1 cellular context compared by ENCODE assay signal in genomic region chr1:246582301-246583055, GRCh38.
A peak's percentile ranks its signal among the peaks of the same experiment; 100 is the strongest.
TF ChIP-seq lines count a peak whose summit lies in the region.

No MANE protein-coding gene starts in this region.

TF ChIP-seq in HepG2, 621 proteins besides CTCF, POLR2A, EP300 and RAD21 (continued from another document and continues in another):
- TF ChIP-seq HNF4G (IDR thresholded peaks at IDR 0.05; ENCODE audit: borderline replicate concordance, low read depth, low read length): no peak
- no peak for TF ChIP-seq HNF4G (CRISPR knock-in tag; IDR thresholded peaks at IDR 0.05; ENCODE audit: borderline replicate concordance, low read depth)
- TF ChIP-seq TBL1XR1 (IDR thresholded peaks at IDR 0.05; ENCODE audit: borderline replicate concordance, low read length, partially characterized antibody): no peak
- no peak for TF ChIP-seq FOXA1 (IDR thresholded peaks at IDR 0.05)
- no peak for TF ChIP-seq FOXA1 (CRISPR knock-in tag; IDR thresholded peaks at IDR 0.05)
- TF ChIP-seq ZNF549 (CRISPR knock-in tag; IDR thresholded peaks at IDR 0.05): no peak
- TF ChIP-seq KLF16 (CRISPR knock-in tag; IDR thresholded peaks at IDR 0.05): no peak
- no peak for TF ChIP-seq ZNF224 (CRISPR knock-in tag; IDR thresholded peaks at IDR 0.05)
- TF ChIP-seq ZNF430 (CRISPR knock-in tag; IDR thresholded peaks at IDR 0.05): no peak
- no peak for TF ChIP-seq ZNF326 (CRISPR knock-in tag; IDR thresholded peaks at IDR 0.05; ENCODE audit: borderline replicate concordance)
- TF ChIP-seq ZSCAN31 (CRISPR knock-in tag; IDR thresholded peaks at IDR 0.05; ENCODE audit: low read depth): 0 out of 2 replicates have a peak, but pooled peaks have one; percentile 29
- TF ChIP-seq ZNF713 (CRISPR knock-in tag; IDR thresholded peaks at IDR 0.05): no peak
- no peak for TF ChIP-seq PPARG (CRISPR knock-in tag; conservative IDR thresholded peaks at IDR 0.05)
- no peak for TF ChIP-seq ZNF180 (CRISPR knock-in tag; IDR thresholded peaks at IDR 0.05; ENCODE audit: borderline replicate concordance, low read depth)
- TF ChIP-seq ZNF607 (CRISPR knock-in tag; IDR thresholded peaks at IDR 0.05; ENCODE audit: borderline replicate concordance): no peak
- TF ChIP-seq ELK4 (CRISPR knock-in tag; IDR thresholded peaks at IDR 0.05; ENCODE audit: borderline replicate concordance): no peak
- no peak for TF ChIP-seq ZNF562 (CRISPR knock-in tag; IDR thresholded peaks at IDR 0.05; ENCODE audit: borderline replicate concordance)
- 0 out of 2 replicates have a peak, but pooled peaks have one; percentile 17 for TF ChIP-seq ZNF747 (CRISPR knock-in tag; IDR thresholded peaks at IDR 0.05; ENCODE audit: borderline replicate concordance)
- TF ChIP-seq ZNF530 (CRISPR knock-in tag; IDR thresholded peaks at IDR 0.05; ENCODE audit: low read depth): no peak
- no peak for TF ChIP-seq ZNF230 (CRISPR knock-in tag; IDR thresholded peaks at IDR 0.05)
- TF ChIP-seq SNAI1 (CRISPR knock-in tag; IDR thresholded peaks at IDR 0.05; ENCODE audit: borderline replicate concordance): no peak
- no peak for TF ChIP-seq NFRKB (IDR thresholded peaks at IDR 0.05)
- TF ChIP-seq ZNF460 (CRISPR knock-in tag; IDR thresholded peaks at IDR 0.05; ENCODE audit: borderline replicate concordance): 0 out of 2 replicates have a peak, but pooled peaks have one; percentile 22
- no peak for TF ChIP-seq ZFP90 (CRISPR knock-in tag; IDR thresholded peaks at IDR 0.05; ENCODE audit: borderline replicate concordance)
- no peak for TF ChIP-seq ZNF510 (CRISPR knock-in tag; IDR thresholded peaks at IDR 0.05; ENCODE audit: low read depth)
- no peak for TF ChIP-seq ZNF839 (CRISPR knock-in tag; IDR thresholded peaks at IDR 0.05; ENCODE audit: borderline replicate concordance)
- TF ChIP-seq PLSCR1 (CRISPR knock-in tag; IDR thresholded peaks at IDR 0.05; ENCODE audit: borderline replicate concordance): no peak
- no peak for TF ChIP-seq MIER3 (CRISPR knock-in tag; IDR thresholded peaks at IDR 0.05; ENCODE audit: borderline replicate concordance)
- TF ChIP-seq GRHL1 (CRISPR knock-in tag; conservative IDR thresholded peaks at IDR 0.05): no peak
- TF ChIP-seq KMT2B (CRISPR knock-in tag; IDR thresholded peaks at IDR 0.05): no peak
- no peak; the same call in 1 of the 2 replicates for TF ChIP-seq NR2F2 (IDR thresholded peaks at IDR 0.05; ENCODE audit: borderline replicate concordance, low read depth)
- no peak for TF ChIP-seq ZNF577 (CRISPR knock-in tag; IDR thresholded peaks at IDR 0.05; ENCODE audit: borderline replicate concordance, low read depth)
- peak; percentile 20 for TF ChIP-seq XRCC5 (optimal IDR thresholded peaks at IDR 0.05; ENCODE audit: low read length)
- TF ChIP-seq PAX8 (CRISPR knock-in tag; IDR thresholded peaks at IDR 0.05; ENCODE audit: borderline replicate concordance): no peak
- no peak for TF ChIP-seq ZNF878 (CRISPR knock-in tag; IDR thresholded peaks at IDR 0.05)
- TF ChIP-seq PHF8 (CRISPR knock-in tag; IDR thresholded peaks at IDR 0.05): no peak
- TF ChIP-seq ZFYVE20 (CRISPR knock-in tag; IDR thresholded peaks at IDR 0.05; ENCODE audit: borderline replicate concordance, low read depth): no peak
- no peak for TF ChIP-seq CC2D1A (CRISPR knock-in tag; IDR thresholded peaks at IDR 0.05)
- no peak for TF ChIP-seq ZNF274 (CRISPR knock-in tag; IDR thresholded peaks at IDR 0.05)
- no peak for TF ChIP-seq TIGD3 (CRISPR knock-in tag; IDR thresholded peaks at IDR 0.05; ENCODE audit: borderline replicate concordance)
- TF ChIP-seq CBX2 (IDR thresholded peaks at IDR 0.05; ENCODE audit: low read depth, low read length): no peak
- TF ChIP-seq CBX2 (CRISPR knock-in tag; IDR thresholded peaks at IDR 0.05; ENCODE audit: low read depth): no peak
- no peak; the same call in 1 of the 2 replicates for TF ChIP-seq TBX2 (CRISPR knock-in tag; IDR thresholded peaks at IDR 0.05; ENCODE audit: borderline replicate concordance)
- TF ChIP-seq RNF219 (CRISPR knock-in tag; IDR thresholded peaks at IDR 0.05): no peak
- TF ChIP-seq SOX13 (IDR thresholded peaks at IDR 0.05): no peak
- peak in 1 of 2 experiments; percentile 9; a peak in 1 of 4 replicates for TF ChIP-seq SOX13 (CRISPR knock-in tag; conservative IDR thresholded peaks at IDR 0.05 in 1 of 2, IDR thresholded peaks at IDR 0.05 in 1 of 2)
- TF ChIP-seq ZNF597 (CRISPR knock-in tag; IDR thresholded peaks at IDR 0.05): no peak
- peak; percentile 35; the same call in 1 of the 2 replicates for TF ChIP-seq SAP130 (CRISPR knock-in tag; IDR thresholded peaks at IDR 0.05; ENCODE audit: low read depth)
- TF ChIP-seq GTF3A (CRISPR knock-in tag; conservative IDR thresholded peaks at IDR 0.05): no peak
- TF ChIP-seq PHB2 (IDR thresholded peaks at IDR 0.05; ENCODE audit: partially characterized antibody): no peak
- TF ChIP-seq HMGA1 (CRISPR knock-in tag; conservative IDR thresholded peaks at IDR 0.05): no peak
- no peak for TF ChIP-seq STAT6 (CRISPR knock-in tag; IDR thresholded peaks at IDR 0.05; ENCODE audit: borderline replicate concordance)
- no peak for TF ChIP-seq RELA (CRISPR knock-in tag; IDR thresholded peaks at IDR 0.05)
- no peak for TF ChIP-seq JUND (CRISPR knock-in tag; IDR thresholded peaks at IDR 0.05)
- TF ChIP-seq JUNB (CRISPR knock-in tag; IDR thresholded peaks at IDR 0.05; ENCODE audit: borderline replicate concordance): no peak
- no peak for TF ChIP-seq TOE1 (CRISPR knock-in tag; IDR thresholded peaks at IDR 0.05)
- TF ChIP-seq ZNF777 (CRISPR knock-in tag; IDR thresholded peaks at IDR 0.05): no peak
- TF ChIP-seq ISL2 (CRISPR knock-in tag; IDR thresholded peaks at IDR 0.05): no peak
- no peak for TF ChIP-seq TEF (CRISPR knock-in tag; IDR thresholded peaks at IDR 0.05)
- TF ChIP-seq ZNF580 (CRISPR knock-in tag; IDR thresholded peaks at IDR 0.05; ENCODE audit: borderline replicate concordance, low read depth): 0 out of 2 replicates have a peak, but pooled peaks have one; percentile 18
- no peak for TF ChIP-seq ZSCAN25 (CRISPR knock-in tag; IDR thresholded peaks at IDR 0.05)
- no peak for TF ChIP-seq GATA4 (IDR thresholded peaks at IDR 0.05; ENCODE audit: borderline replicate concordance, low read depth)
- no peak; the same call in 1 of the 2 replicates for TF ChIP-seq SSRP1 (CRISPR knock-in tag; IDR thresholded peaks at IDR 0.05)
- TF ChIP-seq SIN3A (IDR thresholded peaks at IDR 0.05; ENCODE audit: borderline replicate concordance, low read depth, low read length): 0 out of 2 replicates have a peak, but pooled peaks have one; percentile 7
- no peak for TF ChIP-seq MLX (CRISPR knock-in tag; IDR thresholded peaks at IDR 0.05)
- no peak for TF ChIP-seq CREM (IDR thresholded peaks at IDR 0.05)
- TF ChIP-seq CREM (CRISPR knock-in tag; IDR thresholded peaks at IDR 0.05): no peak
- TF ChIP-seq RFXANK (CRISPR knock-in tag; IDR thresholded peaks at IDR 0.05): no peak
- TF ChIP-seq KLF13 (CRISPR knock-in tag; IDR thresholded peaks at IDR 0.05): no peak
- no peak for TF ChIP-seq AHR (CRISPR knock-in tag; IDR thresholded peaks at IDR 0.05)
